19 cellular contexts compared by ENCODE assay signal in genomic region chr11:19762266-19762665, GRCh38.
"Had no signal": no experiment of that assay in that cellular context is flagged by ENCODE, and none has a peak within 500 bp of the region (broad histone marks: within the 10 kb centered on the region; RNA-seq: fewer than 3 reads in every experiment).

No MANE protein-coding gene starts in this region.

- H3K4me1 ChIP-seq: colonic mucosa, foreskin keratinocyte, left lung had no signal

- H3K4me3 ChIP-seq: colonic mucosa, dorsolateral prefrontal cortex, esophagus muscularis mucosa, gastroesophageal sphincter, heart right ventricle, left lung, lower lobe of right lung, mucosa of descending colon had no signal

- H3K36me3 ChIP-seq: colonic mucosa, gastroesophageal sphincter, heart right ventricle, left lung, lower lobe of right lung had no signal

- H3K9me3 ChIP-seq: colonic mucosa, esophagus muscularis mucosa, gastroesophageal sphincter, heart right ventricle, left lung, lower lobe of right lung, mucosa of descending colon had no signal

- H3K36me3 Mint-ChIP-seq: mesothelial cell of epicardium, naive B cell had no signal

- H3K27me3 ChIP-seq: colonic mucosa, dorsolateral prefrontal cortex, esophagus muscularis mucosa, gastroesophageal sphincter, heart right ventricle, left lung had no signal

- H3K27ac ChIP-seq: colonic mucosa, dorsolateral prefrontal cortex, esophagus muscularis mucosa, foreskin keratinocyte, gastroesophageal sphincter, heart right ventricle, left lung, lower lobe of right lung had no signal

- H3K9me3 Mint-ChIP-seq: mesothelial cell of epicardium had no signal

- H3K4me3 Mint-ChIP-seq: mesothelial cell of epicardium, naive B cell had no signal

- ATAC-seq: foreskin keratinocyte, gastroesophageal sphincter, heart right ventricle, left cardiac atrium, left lung, left ventricle myocardium superior, lower lobe of right lung, mucosa of descending colon had no signal

- H3K27ac Mint-ChIP-seq: naive B cell had no signal

- H3K4me1 Mint-ChIP-seq: naive B cell had no signal

- DNase-seq: colonic mucosa; dermis blood vessel endothelial cell; dorsolateral prefrontal cortex; effector CD4-positive, alpha-beta T cell; effector memory CD4-positive, alpha-beta T cell; foreskin keratinocyte; head of caudate nucleus; heart right ventricle; hippocampal formation; left cardiac atrium; left lung; left ventricle myocardium superior; lower lobe of right lung; mesenchymal stem cell; mucosa of descending colon; naive B cell had no signal
